In genomic region chr11:33936745-33937612, GRCh38 we compare ENCODE assay signal across 8 cellular contexts. TPM values are rescaled to one million over a fixed set of nuclear protein-coding genes. Genes with fewer than 3 reads are reported as not detected.
DNase-seq lines count a peak whose midpoint lies in the region; ATAC-seq and TF ChIP-seq lines count a peak whose summit lies in the region.

No MANE protein-coding gene starts in this region.

- no peaks in the 10 kb centered on the region for H3K9me3 Mint-ChIP-seq in neural progenitor cell

- H3K36me3 Mint-ChIP-seq in neural progenitor cell, result no peaks in the 10 kb centered on the region

- H3K79me2 ChIP-seq in neural progenitor cell (ENCODE audit: low read depth), result no peaks in the 10 kb centered on the region

- no peak overlapping the region for H3K4me3 Mint-ChIP-seq in neural progenitor cell

- H3K4me1 Mint-ChIP-seq in neural progenitor cell, result peaks cover 28% of the 10 kb centered on the region

- H3K27ac Mint-ChIP-seq in neural progenitor cell, result peak overlapping the region; percentile 26

- H3K9ac ChIP-seq in BLaER1 treated with 17β-estradiol and CSF1 and Interleukin-3, amounts not matched to agents 10 nM and 100 nM, result peak overlapping the region in 8 of 11 experiments; percentile 0 to 73 (median 65); a peak in 13 of 22 replicates
- no peak overlapping the region for H3K9ac ChIP-seq in neural progenitor cell

- H3F3A ChIP-seq in neural progenitor cell (ENCODE audit: low read depth), result no peaks in the 10 kb centered on the region

- H3K9me3 ChIP-seq in BLaER1 treated with 17β-estradiol and CSF1 and Interleukin-3, amounts not matched to agents 10 nM and 100 nM (replicated peaks in 1 of 11), result peaks cover 6 to 18% (median 15%) of the 10 kb centered on the region in 11 experiments; a peak in 20 of 22 replicates
- no peaks in the 10 kb centered on the region for H3K9me3 ChIP-seq in neural progenitor cell (ENCODE audit: low read depth)

- no peaks in the 10 kb centered on the region for H3K27me3 ChIP-seq in BLaER1 treated with 17β-estradiol and CSF1 and Interleukin-3, amounts not matched to agents 10 nM and 100 nM
- H3K27me3 ChIP-seq in neural progenitor cell, result no peaks in the 10 kb centered on the region

- H4K20me1 ChIP-seq in BLaER1 treated with 17β-estradiol and CSF1 and Interleukin-3, amounts not matched to agents 10 nM and 100 nM, result no peaks in the 10 kb centered on the region
- H4K20me1 ChIP-seq in neural progenitor cell (ENCODE audit: low read depth), result no peaks in the 10 kb centered on the region

- no peak overlapping the region for H2AFZ ChIP-seq in neural progenitor cell (replicated peaks)

- H3K4me3 ChIP-seq in BLaER1 treated with 17β-estradiol and CSF1 and Interleukin-3, amounts not matched to agents 10 nM and 100 nM, result peak overlapping the region in 2 of 10 experiments; percentile 2 to 13; a peak in 1 of 20 replicates
- H3K4me3 ChIP-seq in neural progenitor cell, result no peak overlapping the region

- H3K4me1 ChIP-seq in BLaER1 treated with 17β-estradiol and CSF1 and Interleukin-3, amounts not matched to agents 10 nM and 100 nM, result peaks cover 34 to 100% (median 77%) of the 10 kb centered on the region in 10 experiments
- H3K4me1 ChIP-seq in neural progenitor cell, result peaks cover 4% of the 10 kb centered on the region

- peaks cover 0 to 7% (median 0%) of the 10 kb centered on the region in 11 experiments; a peak in 3 of 22 replicates for H3K36me3 ChIP-seq in BLaER1 treated with 17β-estradiol and CSF1 and Interleukin-3, amounts not matched to agents 10 nM and 100 nM
- no peaks in the 10 kb centered on the region for H3K36me3 ChIP-seq in neural progenitor cell

- peak overlapping the region; percentile 44 to 89 (median 81) for H3K4me2 ChIP-seq in BLaER1 treated with 17β-estradiol and CSF1 and Interleukin-3, amounts not matched to agents 10 nM and 100 nM
- no peak overlapping the region for H3K4me2 ChIP-seq in neural progenitor cell

- peaks cover 8% of the 10 kb centered on the region for H3K27me3 Mint-ChIP-seq in neural progenitor cell (ENCODE audit: insufficient read depth, low read depth)

- DNase-seq in NCI-H2227 treated with DMSO at 0.1 percent for 48 hours (lab: John Stamatoyannopoulos, UW) (peak; percentile 41), erythroblast (lab: John Stamatoyannopoulos, UW) (peak; percentile 78 to 83), neural progenitor cell (ENCODE audit: low spot score) (no peak), kidney tubule cell (ENCODE audit: low spot score) (no peak), activated gamma-delta T cell (lab: John Stamatoyannopoulos, UW) (no peak)
- DNase-seq in activated T-cell treated with anti-CD3 and anti-CD28 coated beads, Interleukin-2, amount 50 U/mL, for 48 hours, result no peak

- ATAC-seq in GM21529 (IDR thresholded peaks at IDR 0.05; ENCODE audit: unreplicated experiment), result no peak

- peak overlapping the region; percentile 7 to 99 (median 96); a peak in 18 of 22 replicates for H3K27ac ChIP-seq in BLaER1 treated with 17β-estradiol and CSF1 and Interleukin-3, amounts not matched to agents 10 nM and 100 nM
- H3K27ac ChIP-seq in neural progenitor cell, result no peak overlapping the region

- TF ChIP-seq POLR2A in erythroblast (IDR thresholded peaks at IDR 0.05; ENCODE audit: low read length), result no peak

- no peak for TF ChIP-seq CTCF in neural progenitor cell (IDR thresholded peaks at IDR 0.05)

RNA-seq across cellular contexts. Expression of gene LMO2, which starts 45.1 kb away (rescaled TPM):
- 0.92 and 2.0 TPM in 2 replicates for total RNA-seq in neural progenitor cell (ENCODE audit: low replicate concordance)

Comparison
In these comparisons a context has a peak if more than half of its experiments do, and no peak if none do; other contexts are left out.
1. DNase-seq: peak in NCI-H2227 treated with DMSO at 0.1 percent for 48 hours (single experiment) and erythroblast (2 of 2); none in neural progenitor cell (single experiment), kidney tubule cell (single experiment), activated gamma-delta T cell (single experiment) and activated T-cell treated with anti-CD3 and anti-CD28 coated beads, Interleukin-2, amount 50 U/mL, for 48 hours (0 of 2).